Comparison of ENCODE assay signal across 8 cellular contexts in genomic region chr10:49177391-49178355, GRCh38. TPM values are rescaled to one million over a fixed set of nuclear protein-coding genes. Genes with fewer than 3 reads are reported as not detected.
DNase-seq lines count a peak whose midpoint lies in the region; ATAC-seq and TF ChIP-seq lines count a peak whose summit lies in the region.

No MANE protein-coding gene starts in this region.

- 63% methylated on average over 3 of the region's 9 CpGs; no CpG with 5 or more reads in 1 of the 2 experiments for WGBS in IMR-90 (ENCODE audit: extremely low coverage in 2 of 2, insufficient read length in 1 of 2), 2 experiments
- WGBS in smooth muscle cell (ENCODE audit: low lambda C conversion rate) = 42% methylated on average over 9 of the region's 9 CpGs

- H2BK20ac ChIP-seq in IMR-90 (ENCODE audit: low read depth, low read length) = peak overlapping the region; percentile 97

- H3K9me3 Mint-ChIP-seq in glutamatergic neuron (ENCODE audit: unreplicated experiment) (peaks cover 7% of the 10 kb centered on the region), progenitor cell of endocrine pancreas (ENCODE audit: low read depth) (no peaks in the 10 kb centered on the region)

- in situ Hi-C loops in IMR-90 (cut with MboI; ENCODE audit: low sequenced_read_pairs) = no loop called here

- peaks cover 14% of the 10 kb centered on the region for H3K4me1 ChIP-seq in IMR-90 (ENCODE audit: control insufficient read depth, insufficient read depth, low read length)
- peaks cover 4% of the 10 kb centered on the region for H3K4me1 ChIP-seq in smooth muscle cell (ENCODE audit: low read depth)

- H2BK15ac ChIP-seq in IMR-90 (ENCODE audit: low read depth, low read length) = peak overlapping the region; percentile 91; the same call in 2 of the 3 replicates

- H4K91ac ChIP-seq in IMR-90 (ENCODE audit: insufficient read depth, low read depth, low read length) = peak overlapping the region; percentile 95

- BruUV-seq in IMR-90 (replicated peaks; lab: Mats Ljungman, UMichigan) = no TSS peak

- H3K27me3 Mint-ChIP-seq in glutamatergic neuron (ENCODE audit: unreplicated experiment) = peaks cover 8% of the 10 kb centered on the region
- H3K27me3 Mint-ChIP-seq in progenitor cell of endocrine pancreas = peaks cover 11% of the 10 kb centered on the region

- H3K4me3 ChIP-seq in IMR-90 (ENCODE audit: insufficient read depth, low read depth, low read length) (no peak overlapping the region), smooth muscle cell (no peak overlapping the region)

- TF ChIP-seq CTCF in IMR-90 (conservative IDR thresholded peaks at IDR 0.05; ENCODE audit: low read depth, low read length) (no peak), glutamatergic neuron (IDR thresholded peaks at IDR 0.05; ENCODE audit: partially characterized antibody, unreplicated experiment) (no peak), smooth muscle cell (IDR thresholded peaks at IDR 0.05; ENCODE audit: borderline replicate concordance, insufficient read depth, poor library complexity, severe bottlenecking) (no peak), progenitor cell of endocrine pancreas (IDR thresholded peaks at IDR 0.05; ENCODE audit: unreplicated experiment) (no peak)

- H3K4me1 Mint-ChIP-seq in glutamatergic neuron (ENCODE audit: low read depth, unreplicated experiment) = peaks cover 36% of the 10 kb centered on the region
- H3K4me1 Mint-ChIP-seq in progenitor cell of endocrine pancreas (ENCODE audit: low read depth) = peaks cover 7% of the 10 kb centered on the region

- H2AK9ac ChIP-seq in IMR-90 (replicated peaks; ENCODE audit: low read depth, low read length, poor library complexity) = peak overlapping the region; percentile 87

- peaks cover 5% of the 10 kb centered on the region for H3F3A ChIP-seq in smooth muscle cell (ENCODE audit: low read depth)

- peak overlapping the region; percentile 64 for H3K27ac ChIP-seq in IMR-90 (ENCODE audit: insufficient read depth, low read length)
- peak overlapping the region; percentile 90 for H3K27ac ChIP-seq in smooth muscle cell (ENCODE audit: low read depth)

- POLR2A ChIA-PET in IMR-90 (lab: Charles Lee; ENCODE audit: unreplicated experiment) = no interaction called here

- DNase-seq in EH (ENCODE audit: low read depth) (peak; percentile 92), IMR-90 (peak; percentile 96), glutamatergic neuron (no peak), smooth muscle cell (lab: John Stamatoyannopoulos, UW; ENCODE audit: unreplicated experiment) (no peak), progenitor cell of endocrine pancreas (ENCODE audit: low spot score, unreplicated experiment) (no peak), NCI-H69 (lab: John Stamatoyannopoulos, UW) (no peak)
- peak; percentile 79 to 83 for DNase-seq in activated T-cell treated with anti-CD3 and anti-CD28 coated beads, Interleukin-2, amount 50 U/mL, for 48 hours

- TF ChIP-seq RAD21 in IMR-90 (IDR thresholded peaks at IDR 0.05; ENCODE audit: low read length) = no peak; the same call in 1 of the 2 replicates

- peak overlapping the region; percentile 91 for H2AFZ ChIP-seq in IMR-90 (replicated peaks; ENCODE audit: low read length, poor library complexity)
- peak overlapping the region; percentile 8 for H2AFZ ChIP-seq in smooth muscle cell (ENCODE audit: low read depth)

- H3K56ac ChIP-seq in IMR-90 (ENCODE audit: extremely low read depth, insufficient read depth, low read length) = peak overlapping the region; percentile 71; the same call in 1 of the 2 replicates

- ATAC-seq in GM21528 (IDR thresholded peaks at IDR 0.05; ENCODE audit: low FRiP score, unreplicated experiment) (peak; percentile 74), IMR-90 (ENCODE audit: low read depth) (peak; percentile 96)

- no peaks in the 10 kb centered on the region for H3K79me2 ChIP-seq in smooth muscle cell (ENCODE audit: low read depth)

- no peaks in the 10 kb centered on the region for H4K20me1 ChIP-seq in IMR-90 (ENCODE audit: insufficient read depth, low read length)
- H4K20me1 ChIP-seq in smooth muscle cell (ENCODE audit: low read depth) = no peaks in the 10 kb centered on the region

- no peaks in the 10 kb centered on the region for H3K79me1 ChIP-seq in IMR-90 (ENCODE audit: low read depth in 1 of 2, low read length in 2 of 2)

- H3K9ac ChIP-seq in IMR-90 (ENCODE audit: low read depth, low read length) = no peak overlapping the region
- peak overlapping the region; percentile 78 for H3K9ac ChIP-seq in smooth muscle cell (ENCODE audit: low read depth)

- H3K4me2 ChIP-seq in IMR-90 (ENCODE audit: low read depth, low read length) = no peak overlapping the region
- H3K4me2 ChIP-seq in smooth muscle cell = peak overlapping the region; percentile 42

- peak overlapping the region; percentile 95 for H2AK5ac ChIP-seq in IMR-90 (ENCODE audit: low read depth, low read length)

- no peaks in the 10 kb centered on the region for H3K27me3 ChIP-seq in IMR-90 (ENCODE audit: control insufficient read depth, insufficient read depth, low read length)
- no peaks in the 10 kb centered on the region for H3K27me3 ChIP-seq in smooth muscle cell (ENCODE audit: low read depth)

- dilution Hi-C loops in IMR-90 (cut with HindIII; ENCODE audit: low sequenced_read_pairs, unreplicated experiment) = no loop called here

- intact Hi-C loops in IMR-90 (cut with micrococcal nuclease) = no loop called here

- peak overlapping the region; percentile 97 for H2BK120ac ChIP-seq in IMR-90 (ENCODE audit: low read depth, low read length)

- peak overlapping the region; percentile 99 for H3K4ac ChIP-seq in IMR-90 (ENCODE audit: low read depth, low read length)

- peak overlapping the region; percentile 96 for H3K23ac ChIP-seq in IMR-90 (ENCODE audit: low read depth, low read length)

- CTCF ChIA-PET in IMR-90 (lab: Yijun Ruan, JAX) = no interaction called here

- peak overlapping the region; percentile 74 for H3K18ac ChIP-seq in IMR-90 (ENCODE audit: low read depth, low read length)

- H3K36me3 Mint-ChIP-seq in glutamatergic neuron (ENCODE audit: unreplicated experiment) = no peaks in the 10 kb centered on the region
- H3K36me3 Mint-ChIP-seq in progenitor cell of endocrine pancreas (ENCODE audit: insufficient read depth) = no peaks in the 10 kb centered on the region

- no peaks in the 10 kb centered on the region for H3K9me3 ChIP-seq in IMR-90 (ENCODE audit: control insufficient read depth, insufficient read depth, low read length)
- H3K9me3 ChIP-seq in smooth muscle cell (replicated peaks; ENCODE audit: low read depth) = no peaks in the 10 kb centered on the region

- peak overlapping the region; percentile 84 for H3K27ac Mint-ChIP-seq in glutamatergic neuron (ENCODE audit: unreplicated experiment)
- no peak overlapping the region for H3K27ac Mint-ChIP-seq in progenitor cell of endocrine pancreas

- no peaks in the 10 kb centered on the region for H3K36me3 ChIP-seq in IMR-90 (ENCODE audit: control insufficient read depth, insufficient read depth, low read length)
- no peaks in the 10 kb centered on the region for H3K36me3 ChIP-seq in smooth muscle cell (ENCODE audit: low read depth)

- peak overlapping the region; percentile 97 for H3K14ac ChIP-seq in IMR-90 (replicated peaks; ENCODE audit: low read depth, low read length)

- peak overlapping the region; percentile 73 for H4K5ac ChIP-seq in IMR-90 (ENCODE audit: low read depth, low read length)

- peak overlapping the region; percentile 91 for H2BK5ac ChIP-seq in IMR-90 (ENCODE audit: low read depth, low read length, poor library complexity, severe bottlenecking)

- H4K8ac ChIP-seq in IMR-90 (ENCODE audit: low read depth in 2 of 2, low read length in 2 of 2) = peak overlapping the region; percentile 89 to 91

- H3K4me3 Mint-ChIP-seq in glutamatergic neuron (ENCODE audit: unreplicated experiment) = peak overlapping the region; percentile 22
- H3K4me3 Mint-ChIP-seq in progenitor cell of endocrine pancreas (ENCODE audit: low read depth) = no peak overlapping the region

- TF ChIP-seq POLR2A in IMR-90 (IDR thresholded peaks at IDR 0.05; ENCODE audit: low read depth, low read length) = peak; percentile 48

- peaks cover 25% of the 10 kb centered on the region for H3K9me1 ChIP-seq in IMR-90 (ENCODE audit: insufficient read depth, low read length)

TF ChIP-seq in IMR-90, 13 proteins besides CTCF, POLR2A, EP300 and RAD21 (continues in another document):
- TF ChIP-seq RCOR1 (IDR thresholded peaks at IDR 0.05; ENCODE audit: insufficient replicate concordance, low read length) = no peak
- TF ChIP-seq ELK1 (IDR thresholded peaks at IDR 0.05; ENCODE audit: borderline replicate concordance, low read depth, low read length) = no peak
- no peak for TF ChIP-seq MAZ (IDR thresholded peaks at IDR 0.05; ENCODE audit: borderline replicate concordance, low read depth, low read length)
- no peak for TF ChIP-seq SMC3 (IDR thresholded peaks at IDR 0.05; ENCODE audit: low read depth, low read length)
- TF ChIP-seq NFE2L2 (IDR thresholded peaks at IDR 0.05; ENCODE audit: low read depth, low read length) = peak; percentile 35; the same call in 1 of the 2 replicates
- TF ChIP-seq BHLHE40 (IDR thresholded peaks at IDR 0.05; ENCODE audit: low read depth, low read length) = peak; percentile 60
- TF ChIP-seq FOS (IDR thresholded peaks at IDR 0.05; ENCODE audit: low read depth, low read length) = peak; percentile 97
- no peak for TF ChIP-seq MXI1 (IDR thresholded peaks at IDR 0.05; ENCODE audit: borderline replicate concordance, low read depth, low read length)

RNA-seq across cellular contexts. Expression of gene TMEM273, which starts 10.5 kb away (rescaled TPM):
- not detected in 2 replicates for total RNA-seq in IMR-90 (2012; rRNA removed)
- not detected in 2 replicates for polyA plus RNA-seq in IMR-90 (2012; rRNA removed)
- polyA plus RNA-seq in IMR-90 (2012; cell fraction: cytosol; rRNA removed) = not detected in 2 replicates
- 0.21 TPM in 1 of 2 replicates, not detected in the other for polyA plus RNA-seq in IMR-90 (2012; cell fraction: nucleus; rRNA removed; ENCODE audit: low replicate concordance)
- 0.39 TPM for total RNA-seq in glutamatergic neuron (ENCODE audit: unreplicated experiment)
- total RNA-seq in smooth muscle cell = 0.09 TPM in 1 of 2 replicates, not detected in the other
- not detected in 2 replicates for polyA plus RNA-seq in smooth muscle cell
- total RNA-seq in progenitor cell of endocrine pancreas = not detected in 2 replicates

RNA-seq across cellular contexts. Expression of gene FAM170B, which starts 43.9 kb away (rescaled TPM):
- total RNA-seq in IMR-90 (2012; rRNA removed) (not detected in 2 replicates), glutamatergic neuron (ENCODE audit: unreplicated experiment) (not detected), smooth muscle cell (not detected in 2 replicates), progenitor cell of endocrine pancreas (not detected in 2 replicates)
- polyA plus RNA-seq in IMR-90 (2012; rRNA removed) (not detected in 2 replicates), smooth muscle cell (not detected in 2 replicates)
- polyA plus RNA-seq in IMR-90 (2012; cell fraction: cytosol; rRNA removed) = not detected in 2 replicates
- polyA plus RNA-seq in IMR-90 (2012; cell fraction: nucleus; rRNA removed; ENCODE audit: low replicate concordance) = not detected in 2 replicates

Comparison
In these comparisons a context has a peak if more than half of its experiments do, and no peak if none do; other contexts are left out.
1. DNase-seq: peak in EH (single experiment), IMR-90 (single experiment) and activated T-cell treated with anti-CD3 and anti-CD28 coated beads, Interleukin-2, amount 50 U/mL, for 48 hours (2 of 2); none in glutamatergic neuron (single experiment), smooth muscle cell (single experiment), progenitor cell of endocrine pancreas (single experiment) and NCI-H69 (single experiment).